In the genomic region with DNA sequence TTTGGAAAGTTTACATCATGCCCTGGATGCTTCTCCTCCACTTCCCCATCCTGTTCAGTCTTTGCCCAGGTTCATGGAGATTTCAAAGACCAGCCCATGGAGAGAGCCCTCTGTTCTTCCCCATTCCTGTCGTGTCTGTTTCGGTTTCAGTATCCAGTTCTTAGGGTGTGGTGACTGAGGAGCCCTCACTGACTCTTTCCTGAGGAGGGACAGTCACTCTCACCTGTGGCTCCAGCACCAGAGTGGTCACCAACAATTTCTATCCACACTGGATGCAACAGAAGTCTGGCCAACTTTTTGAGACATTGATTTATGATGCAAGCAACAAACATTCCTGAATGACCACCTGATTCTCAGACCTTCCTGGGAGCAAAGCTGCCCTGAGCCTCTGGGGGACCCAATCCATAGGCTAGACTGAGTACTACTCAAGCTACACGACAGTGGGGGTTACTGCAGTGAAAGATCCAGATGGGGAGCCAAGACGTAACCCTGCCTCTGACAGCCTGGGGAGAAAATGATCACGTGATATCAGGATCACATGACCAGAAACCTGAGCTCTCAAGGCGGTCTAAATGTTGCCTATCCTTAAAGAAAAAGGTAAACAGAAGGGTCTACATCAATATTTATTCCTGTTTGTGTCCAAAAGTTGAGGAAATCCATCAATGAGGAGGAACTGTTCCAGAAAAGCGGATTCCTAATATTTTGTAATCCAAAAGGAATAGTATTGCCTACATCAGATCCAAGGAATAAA, we compare ENCODE assay signal across 1 cellular context.
A peak's percentile ranks its signal among the peaks of the same experiment; 100 is the strongest.
TF ChIP-seq lines count a peak whose summit lies in the region.

No MANE protein-coding gene starts in this region.

TF ChIP-seq in K562, 482 proteins besides CTCF, POLR2A, EP300 and RAD21 (continued from another document and continues in another):
- TF ChIP-seq, protein P1, sequence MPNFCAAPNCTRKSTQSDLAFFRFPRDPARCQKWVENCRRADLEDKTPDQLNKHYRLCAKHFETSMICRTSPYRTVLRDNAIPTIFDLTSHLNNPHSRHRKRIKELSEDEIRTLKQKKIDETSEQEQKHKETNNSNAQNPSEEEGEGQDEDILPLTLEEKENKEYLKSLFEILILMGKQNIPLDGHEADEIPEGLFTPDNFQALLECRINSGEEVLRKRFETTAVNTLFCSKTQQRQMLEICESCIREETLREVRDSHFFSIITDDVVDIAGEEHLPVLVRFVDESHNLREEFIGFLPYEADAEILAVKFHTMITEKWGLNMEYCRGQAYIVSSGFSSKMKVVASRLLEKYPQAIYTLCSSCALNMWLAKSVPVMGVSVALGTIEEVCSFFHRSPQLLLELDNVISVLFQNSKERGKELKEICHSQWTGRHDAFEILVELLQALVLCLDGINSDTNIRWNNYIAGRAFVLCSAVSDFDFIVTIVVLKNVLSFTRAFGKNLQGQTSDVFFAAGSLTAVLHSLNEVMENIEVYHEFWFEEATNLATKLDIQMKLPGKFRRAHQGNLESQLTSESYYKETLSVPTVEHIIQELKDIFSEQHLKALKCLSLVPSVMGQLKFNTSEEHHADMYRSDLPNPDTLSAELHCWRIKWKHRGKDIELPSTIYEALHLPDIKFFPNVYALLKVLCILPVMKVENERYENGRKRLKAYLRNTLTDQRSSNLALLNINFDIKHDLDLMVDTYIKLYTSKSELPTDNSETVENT (CRISPR knock-in tag; IDR thresholded peaks at IDR 0.05), result no peak; the same call in 1 of the 2 replicates
- TF ChIP-seq NRF1 (conservative IDR thresholded peaks at IDR 0.05 in 1 of 2, IDR thresholded peaks at IDR 0.05 in 1 of 2) (no peak; a peak in 1 of 4 replicates), HMG20A (CRISPR knock-in tag; conservative IDR thresholded peaks at IDR 0.05) (peak; percentile 81; the same call in 1 of the 2 replicates), MCM5 (IDR thresholded peaks at IDR 0.05; ENCODE audit: low read depth) (no peak), SRSF1 (IDR thresholded peaks at IDR 0.05; ENCODE audit: low read depth, low read length) (no peak), TBL1XR1 (IDR thresholded peaks at IDR 0.05; ENCODE audit: low read length in 2 of 2) (peak in 1 of 2 experiments; percentile 85; a peak in 1 of 4 replicates), ATF7 (IDR thresholded peaks at IDR 0.05) (peak; percentile 89), ZC3H8 (IDR thresholded peaks at IDR 0.05) (no peak), ZNF24 (IDR thresholded peaks at IDR 0.05) (no peak; the same call in 1 of the 2 replicates), SNIP1 (IDR thresholded peaks at IDR 0.05; ENCODE audit: low read depth) (no peak), ZNF76 (CRISPR knock-in tag; IDR thresholded peaks at IDR 0.05; ENCODE audit: borderline replicate concordance) (peak; percentile 95), OTX1 (CRISPR knock-in tag; IDR thresholded peaks at IDR 0.05) (peak; percentile 96), ETV6 (IDR thresholded peaks at IDR 0.05; ENCODE audit: borderline replicate concordance in 1 of 2, low read depth in 2 of 2, low read length in 1 of 2) (no peak), ETV6 (CRISPR knock-in tag; IDR thresholded peaks at IDR 0.05; ENCODE audit: borderline replicate concordance) (no peak), CHD2 (IDR thresholded peaks at IDR 0.05; ENCODE audit: low read depth, low read length) (no peak), ZNF785 (CRISPR knock-in tag; IDR thresholded peaks at IDR 0.05) (no peak; the same call in 1 of the 2 replicates), KDM2B (CRISPR knock-in tag; IDR thresholded peaks at IDR 0.05) (no peak), HDAC6 (IDR thresholded peaks at IDR 0.05; ENCODE audit: low read depth, low read length) (no peak), MEIS2 (IDR thresholded peaks at IDR 0.05; ENCODE audit: partially characterized antibody) (peak; percentile 92), FOXK2 (conservative IDR thresholded peaks at IDR 0.05 in 1 of 2, IDR thresholded peaks at IDR 0.05 in 1 of 2; ENCODE audit: low read depth in 2 of 2) (peak; percentile 98 to 99)
- TF ChIP-seq, protein P2, sequence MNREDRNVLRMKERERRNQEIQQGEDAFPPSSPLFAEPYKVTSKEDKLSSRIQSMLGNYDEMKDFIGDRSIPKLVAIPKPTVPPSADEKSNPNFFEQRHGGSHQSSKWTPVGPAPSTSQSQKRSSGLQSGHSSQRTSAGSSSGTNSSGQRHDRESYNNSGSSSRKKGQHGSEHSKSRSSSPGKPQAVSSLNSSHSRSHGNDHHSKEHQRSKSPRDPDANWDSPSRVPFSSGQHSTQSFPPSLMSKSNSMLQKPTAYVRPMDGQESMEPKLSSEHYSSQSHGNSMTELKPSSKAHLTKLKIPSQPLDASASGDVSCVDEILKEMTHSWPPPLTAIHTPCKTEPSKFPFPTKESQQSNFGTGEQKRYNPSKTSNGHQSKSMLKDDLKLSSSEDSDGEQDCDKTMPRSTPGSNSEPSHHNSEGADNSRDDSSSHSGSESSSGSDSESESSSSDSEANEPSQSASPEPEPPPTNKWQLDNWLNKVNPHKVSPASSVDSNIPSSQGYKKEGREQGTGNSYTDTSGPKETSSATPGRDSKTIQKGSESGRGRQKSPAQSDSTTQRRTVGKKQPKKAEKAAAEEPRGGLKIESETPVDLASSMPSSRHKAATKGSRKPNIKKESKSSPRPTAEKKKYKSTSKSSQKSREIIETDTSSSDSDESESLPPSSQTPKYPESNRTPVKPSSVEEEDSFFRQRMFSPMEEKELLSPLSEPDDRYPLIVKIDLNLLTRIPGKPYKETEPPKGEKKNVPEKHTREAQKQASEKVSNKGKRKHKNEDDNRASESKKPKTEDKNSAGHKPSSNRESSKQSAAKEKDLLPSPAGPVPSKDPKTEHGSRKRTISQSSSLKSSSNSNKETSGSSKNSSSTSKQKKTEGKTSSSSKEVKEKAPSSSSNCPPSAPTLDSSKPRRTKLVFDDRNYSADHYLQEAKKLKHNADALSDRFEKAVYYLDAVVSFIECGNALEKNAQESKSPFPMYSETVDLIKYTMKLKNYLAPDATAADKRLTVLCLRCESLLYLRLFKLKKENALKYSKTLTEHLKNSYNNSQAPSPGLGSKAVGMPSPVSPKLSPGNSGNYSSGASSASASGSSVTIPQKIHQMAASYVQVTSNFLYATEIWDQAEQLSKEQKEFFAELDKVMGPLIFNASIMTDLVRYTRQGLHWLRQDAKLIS (CRISPR knock-in tag; IDR thresholded peaks at IDR 0.05), result no peak
- TF ChIP-seq, protein P3, sequence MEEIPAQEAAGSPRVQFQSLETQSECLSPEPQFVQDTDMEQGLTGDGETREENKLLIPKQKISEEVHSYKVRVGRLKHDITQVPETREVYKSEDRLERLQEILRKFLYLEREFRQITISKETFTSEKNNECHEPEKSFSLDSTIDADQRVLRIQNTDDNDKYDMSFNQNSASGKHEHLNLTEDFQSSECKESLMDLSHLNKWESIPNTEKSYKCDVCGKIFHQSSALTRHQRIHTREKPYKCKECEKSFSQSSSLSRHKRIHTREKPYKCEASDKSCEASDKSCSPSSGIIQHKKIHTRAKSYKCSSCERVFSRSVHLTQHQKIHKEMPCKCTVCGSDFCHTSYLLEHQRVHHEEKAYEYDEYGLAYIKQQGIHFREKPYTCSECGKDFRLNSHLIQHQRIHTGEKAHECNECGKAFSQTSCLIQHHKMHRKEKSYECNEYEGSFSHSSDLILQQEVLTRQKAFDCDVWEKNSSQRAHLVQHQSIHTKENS (CRISPR knock-in tag; IDR thresholded peaks at IDR 0.05), result peak; percentile 84
- TF ChIP-seq, protein P4, sequence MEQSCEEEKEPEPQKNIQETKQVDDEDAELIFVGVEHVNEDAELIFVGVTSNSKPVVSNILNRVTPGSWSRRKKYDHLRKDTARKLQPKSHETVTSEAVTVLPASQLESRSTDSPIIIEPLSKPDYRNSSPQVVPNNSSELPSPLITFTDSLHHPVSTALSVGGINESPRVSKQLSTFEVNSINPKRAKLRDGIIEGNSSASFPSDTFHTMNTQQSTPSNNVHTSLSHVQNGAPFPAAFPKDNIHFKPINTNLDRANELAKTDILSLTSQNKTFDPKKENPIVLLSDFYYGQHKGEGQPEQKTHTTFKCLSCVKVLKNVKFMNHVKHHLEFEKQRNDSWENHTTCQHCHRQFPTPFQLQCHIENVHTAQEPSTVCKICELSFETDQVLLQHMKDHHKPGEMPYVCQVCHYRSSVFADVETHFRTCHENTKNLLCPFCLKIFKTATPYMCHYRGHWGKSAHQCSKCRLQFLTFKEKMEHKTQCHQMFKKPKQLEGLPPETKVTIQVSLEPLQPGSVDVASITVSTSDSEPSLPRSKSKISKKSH (CRISPR knock-in tag; IDR thresholded peaks at IDR 0.05), result no peak
- TF ChIP-seq, protein P5, sequence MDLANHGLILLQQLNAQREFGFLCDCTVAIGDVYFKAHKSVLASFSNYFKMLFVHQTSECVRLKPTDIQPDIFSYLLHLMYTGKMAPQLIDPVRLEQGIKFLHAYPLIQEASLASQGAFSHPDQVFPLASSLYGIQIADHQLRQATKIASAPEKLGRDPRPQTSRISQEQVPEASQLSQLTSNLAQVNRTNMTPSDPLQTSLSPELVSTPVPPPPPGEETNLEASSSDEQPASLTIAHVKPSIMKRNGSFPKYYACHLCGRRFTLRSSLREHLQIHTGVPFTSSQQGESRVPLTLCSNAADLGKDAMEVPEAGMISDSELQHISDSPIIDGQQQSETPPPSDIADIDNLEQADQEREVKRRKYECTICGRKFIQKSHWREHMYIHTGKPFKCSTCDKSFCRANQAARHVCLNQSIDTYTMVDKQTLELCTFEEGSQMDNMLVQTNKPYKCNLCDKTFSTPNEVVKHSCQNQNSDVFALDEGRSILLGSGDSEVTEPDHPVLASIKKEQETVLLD (IDR thresholded peaks at IDR 0.05), result no peak
- TF ChIP-seq, protein P6, sequence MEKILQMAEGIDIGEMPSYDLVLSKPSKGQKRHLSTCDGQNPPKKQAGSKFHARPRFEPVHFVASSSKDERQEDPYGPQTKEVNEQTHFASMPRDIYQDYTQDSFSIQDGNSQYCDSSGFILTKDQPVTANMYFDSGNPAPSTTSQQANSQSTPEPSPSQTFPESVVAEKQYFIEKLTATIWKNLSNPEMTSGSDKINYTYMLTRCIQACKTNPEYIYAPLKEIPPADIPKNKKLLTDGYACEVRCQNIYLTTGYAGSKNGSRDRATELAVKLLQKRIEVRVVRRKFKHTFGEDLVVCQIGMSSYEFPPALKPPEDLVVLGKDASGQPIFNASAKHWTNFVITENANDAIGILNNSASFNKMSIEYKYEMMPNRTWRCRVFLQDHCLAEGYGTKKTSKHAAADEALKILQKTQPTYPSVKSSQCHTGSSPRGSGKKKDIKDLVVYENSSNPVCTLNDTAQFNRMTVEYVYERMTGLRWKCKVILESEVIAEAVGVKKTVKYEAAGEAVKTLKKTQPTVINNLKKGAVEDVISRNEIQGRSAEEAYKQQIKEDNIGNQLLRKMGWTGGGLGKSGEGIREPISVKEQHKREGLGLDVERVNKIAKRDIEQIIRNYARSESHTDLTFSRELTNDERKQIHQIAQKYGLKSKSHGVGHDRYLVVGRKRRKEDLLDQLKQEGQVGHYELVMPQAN (IDR thresholded peaks at IDR 0.05; ENCODE audit: borderline replicate concordance), result peak; percentile 86; the same call in 1 of the 2 replicates
- TF ChIP-seq, protein P7, sequence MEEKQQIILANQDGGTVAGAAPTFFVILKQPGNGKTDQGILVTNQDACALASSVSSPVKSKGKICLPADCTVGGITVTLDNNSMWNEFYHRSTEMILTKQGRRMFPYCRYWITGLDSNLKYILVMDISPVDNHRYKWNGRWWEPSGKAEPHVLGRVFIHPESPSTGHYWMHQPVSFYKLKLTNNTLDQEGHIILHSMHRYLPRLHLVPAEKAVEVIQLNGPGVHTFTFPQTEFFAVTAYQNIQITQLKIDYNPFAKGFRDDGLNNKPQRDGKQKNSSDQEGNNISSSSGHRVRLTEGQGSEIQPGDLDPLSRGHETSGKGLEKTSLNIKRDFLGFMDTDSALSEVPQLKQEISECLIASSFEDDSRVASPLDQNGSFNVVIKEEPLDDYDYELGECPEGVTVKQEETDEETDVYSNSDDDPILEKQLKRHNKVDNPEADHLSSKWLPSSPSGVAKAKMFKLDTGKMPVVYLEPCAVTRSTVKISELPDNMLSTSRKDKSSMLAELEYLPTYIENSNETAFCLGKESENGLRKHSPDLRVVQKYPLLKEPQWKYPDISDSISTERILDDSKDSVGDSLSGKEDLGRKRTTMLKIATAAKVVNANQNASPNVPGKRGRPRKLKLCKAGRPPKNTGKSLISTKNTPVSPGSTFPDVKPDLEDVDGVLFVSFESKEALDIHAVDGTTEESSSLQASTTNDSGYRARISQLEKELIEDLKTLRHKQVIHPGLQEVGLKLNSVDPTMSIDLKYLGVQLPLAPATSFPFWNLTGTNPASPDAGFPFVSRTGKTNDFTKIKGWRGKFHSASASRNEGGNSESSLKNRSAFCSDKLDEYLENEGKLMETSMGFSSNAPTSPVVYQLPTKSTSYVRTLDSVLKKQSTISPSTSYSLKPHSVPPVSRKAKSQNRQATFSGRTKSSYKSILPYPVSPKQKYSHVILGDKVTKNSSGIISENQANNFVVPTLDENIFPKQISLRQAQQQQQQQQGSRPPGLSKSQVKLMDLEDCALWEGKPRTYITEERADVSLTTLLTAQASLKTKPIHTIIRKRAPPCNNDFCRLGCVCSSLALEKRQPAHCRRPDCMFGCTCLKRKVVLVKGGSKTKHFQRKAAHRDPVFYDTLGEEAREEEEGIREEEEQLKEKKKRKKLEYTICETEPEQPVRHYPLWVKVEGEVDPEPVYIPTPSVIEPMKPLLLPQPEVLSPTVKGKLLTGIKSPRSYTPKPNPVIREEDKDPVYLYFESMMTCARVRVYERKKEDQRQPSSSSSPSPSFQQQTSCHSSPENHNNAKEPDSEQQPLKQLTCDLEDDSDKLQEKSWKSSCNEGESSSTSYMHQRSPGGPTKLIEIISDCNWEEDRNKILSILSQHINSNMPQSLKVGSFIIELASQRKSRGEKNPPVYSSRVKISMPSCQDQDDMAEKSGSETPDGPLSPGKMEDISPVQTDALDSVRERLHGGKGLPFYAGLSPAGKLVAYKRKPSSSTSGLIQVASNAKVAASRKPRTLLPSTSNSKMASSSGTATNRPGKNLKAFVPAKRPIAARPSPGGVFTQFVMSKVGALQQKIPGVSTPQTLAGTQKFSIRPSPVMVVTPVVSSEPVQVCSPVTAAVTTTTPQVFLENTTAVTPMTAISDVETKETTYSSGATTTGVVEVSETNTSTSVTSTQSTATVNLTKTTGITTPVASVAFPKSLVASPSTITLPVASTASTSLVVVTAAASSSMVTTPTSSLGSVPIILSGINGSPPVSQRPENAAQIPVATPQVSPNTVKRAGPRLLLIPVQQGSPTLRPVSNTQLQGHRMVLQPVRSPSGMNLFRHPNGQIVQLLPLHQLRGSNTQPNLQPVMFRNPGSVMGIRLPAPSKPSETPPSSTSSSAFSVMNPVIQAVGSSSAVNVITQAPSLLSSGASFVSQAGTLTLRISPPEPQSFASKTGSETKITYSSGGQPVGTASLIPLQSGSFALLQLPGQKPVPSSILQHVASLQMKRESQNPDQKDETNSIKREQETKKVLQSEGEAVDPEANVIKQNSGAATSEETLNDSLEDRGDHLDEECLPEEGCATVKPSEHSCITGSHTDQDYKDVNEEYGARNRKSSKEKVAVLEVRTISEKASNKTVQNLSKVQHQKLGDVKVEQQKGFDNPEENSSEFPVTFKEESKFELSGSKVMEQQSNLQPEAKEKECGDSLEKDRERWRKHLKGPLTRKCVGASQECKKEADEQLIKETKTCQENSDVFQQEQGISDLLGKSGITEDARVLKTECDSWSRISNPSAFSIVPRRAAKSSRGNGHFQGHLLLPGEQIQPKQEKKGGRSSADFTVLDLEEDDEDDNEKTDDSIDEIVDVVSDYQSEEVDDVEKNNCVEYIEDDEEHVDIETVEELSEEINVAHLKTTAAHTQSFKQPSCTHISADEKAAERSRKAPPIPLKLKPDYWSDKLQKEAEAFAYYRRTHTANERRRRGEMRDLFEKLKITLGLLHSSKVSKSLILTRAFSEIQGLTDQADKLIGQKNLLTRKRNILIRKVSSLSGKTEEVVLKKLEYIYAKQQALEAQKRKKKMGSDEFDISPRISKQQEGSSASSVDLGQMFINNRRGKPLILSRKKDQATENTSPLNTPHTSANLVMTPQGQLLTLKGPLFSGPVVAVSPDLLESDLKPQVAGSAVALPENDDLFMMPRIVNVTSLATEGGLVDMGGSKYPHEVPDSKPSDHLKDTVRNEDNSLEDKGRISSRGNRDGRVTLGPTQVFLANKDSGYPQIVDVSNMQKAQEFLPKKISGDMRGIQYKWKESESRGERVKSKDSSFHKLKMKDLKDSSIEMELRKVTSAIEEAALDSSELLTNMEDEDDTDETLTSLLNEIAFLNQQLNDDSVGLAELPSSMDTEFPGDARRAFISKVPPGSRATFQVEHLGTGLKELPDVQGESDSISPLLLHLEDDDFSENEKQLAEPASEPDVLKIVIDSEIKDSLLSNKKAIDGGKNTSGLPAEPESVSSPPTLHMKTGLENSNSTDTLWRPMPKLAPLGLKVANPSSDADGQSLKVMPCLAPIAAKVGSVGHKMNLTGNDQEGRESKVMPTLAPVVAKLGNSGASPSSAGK (IDR thresholded peaks at IDR 0.05), result peak; percentile 83
